Comparison of ENCODE assay signal across 24 cellular contexts in the genomic region with DNA sequence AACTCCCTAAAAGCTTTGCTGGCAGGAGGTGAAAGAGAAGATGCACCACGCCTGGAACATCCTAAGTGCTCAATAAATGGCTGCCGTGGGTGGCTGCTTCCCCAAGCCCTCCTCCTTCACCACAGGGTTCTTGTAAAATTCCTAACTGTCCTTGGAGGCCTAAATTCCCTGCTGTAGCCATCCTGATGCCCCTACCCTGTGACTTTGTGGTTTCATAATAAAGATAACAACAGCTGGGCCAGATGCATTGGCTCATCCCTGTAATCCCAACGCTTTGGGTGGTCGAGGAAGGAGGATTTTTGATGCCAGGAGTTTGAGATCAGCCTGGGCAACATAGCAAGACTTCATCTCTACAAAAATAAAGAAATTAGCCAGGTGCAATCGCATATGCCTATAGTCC.
"Had no signal": no experiment of that assay in that cellular context is flagged by ENCODE, and none has a peak within 500 bp of the region (broad histone marks: within the 10 kb centered on the region; RNA-seq: fewer than 3 reads in every experiment).

No MANE protein-coding gene starts in this region.

- DNase-seq: stimulated activated CD4-positive, alpha-beta T cell treated with anti-CD3 and anti-CD28 coated beads, Interleukin-2, amount 100 ng/mL, for 48 hours; stimulated activated CD4-positive, alpha-beta T cell treated with anti-CD3 and anti-CD28 coated beads, Interleukin-4, amount 100 ng/mL, for 1 hour; stimulated activated CD4-positive, alpha-beta T cell treated with anti-CD3 and anti-CD28 coated beads, Interleukin-4, amount 100 ng/mL, for 24 hours; stimulated activated CD4-positive, alpha-beta T cell treated with anti-CD3 and anti-CD28 coated beads, Interleukin-4, amount 100 ng/mL, for 4 hours; stimulated activated CD8-positive, alpha-beta memory T cell treated with anti-CD3 and anti-CD28 coated beads, Interleukin-4, amount 100 ng/mL, for 48 hours; stimulated activated naive B cell treated with anti-CD40 and anti-IgM and Interleukin-4, amounts not matched to agents 10 μg/mL and 1 μg/mL and 100 μg/mL, for 72 hours; stimulated activated naive CD4-positive, alpha-beta T cell; stimulated activated naive CD4-positive, alpha-beta T cell treated with Interleukin-2 at 50 U/mL for 16 hours; stimulated activated naive CD8-positive, alpha-beta T cell treated with anti-CD3 and anti-CD28 coated beads, Interleukin-15, amount 100 ng/mL, for 72 hours; stimulated activated naive CD8-positive, alpha-beta T cell treated with anti-CD3 and anti-CD28 coated beads, Interleukin-15, Interleukin-2, amounts not matched to agents 100 U/mL and 50 U/mL, for 24 hours; stomach; substantia nigra; testis; thyroid gland; tibial artery; transverse colon; trophoblast cell; upper lobe of left lung; upper lobe of right lung; uterus had no signal

- H3K9me3 ChIP-seq: suprapubic skin, testis, thoracic aorta, thyroid gland, tibial artery, upper lobe of left lung, upper lobe of right lung, uterus, vagina had no signal

- H3K27ac ChIP-seq: stomach, suprapubic skin, testis, thoracic aorta, thyroid gland, tibial artery, tibial nerve, transverse colon, upper lobe of left lung, upper lobe of right lung, uterus, vagina had no signal

- H3K4me1 ChIP-seq: stomach, suprapubic skin, testis, thyroid gland, tibial artery, tibial nerve, transverse colon, upper lobe of left lung, upper lobe of right lung, uterus, vagina had no signal

- H3K36me3 ChIP-seq: stomach, suprapubic skin, thoracic aorta, thyroid gland, tibial artery, tibial nerve, transverse colon, upper lobe of left lung, upper lobe of right lung, uterus, vagina had no signal

- H3K27me3 ChIP-seq: stomach, suprapubic skin, testis, thyroid gland, tibial artery, tibial nerve, transverse colon, upper lobe of left lung, upper lobe of right lung, uterus, vagina had no signal

- H3K4me3 ChIP-seq: stomach, suprapubic skin, testis, thoracic aorta, thyroid gland, tibial artery, tibial nerve, transverse colon, upper lobe of left lung, upper lobe of right lung, uterus, vagina had no signal
